Comparison of ENCODE assay signal across 8 cellular contexts in genomic region chr6:138774370-138774769, GRCh38. TPM values are rescaled to one million over a fixed set of nuclear protein-coding genes. Genes with fewer than 3 reads are reported as not detected.
DNase-seq lines count a peak whose midpoint lies in the region; ATAC-seq and TF ChIP-seq lines count a peak whose summit lies in the region.

No MANE protein-coding gene starts in this region.

- no peak for TF ChIP-seq EP300 in neural cell (conservative IDR thresholded peaks at IDR 0.05; ENCODE audit: poor library complexity, severe bottlenecking)

- CTCF ChIA-PET in BJ (lab: Yijun Ruan, JAX): no interaction called here

- ATAC-seq in HG03439 (IDR thresholded peaks at IDR 0.05; ENCODE audit: unreplicated experiment): no peak

- no peak overlapping the region for H3K27ac ChIP-seq in neural cell (ENCODE audit: low read length)

- TF ChIP-seq CTCF in BJ (IDR thresholded peaks at IDR 0.05; ENCODE audit: insufficient read depth, low read depth, low read length) (no peak), endothelial cell (IDR thresholded peaks at IDR 0.05; ENCODE audit: unreplicated experiment) (no peak), neural cell (IDR thresholded peaks at IDR 0.05; ENCODE audit: poor library complexity, severe bottlenecking) (no peak)

- H3K9me3 Mint-ChIP-seq in endothelial cell (ENCODE audit: unreplicated experiment): no peaks in the 10 kb centered on the region

- no peaks in the 10 kb centered on the region for H3K36me3 Mint-ChIP-seq in endothelial cell (ENCODE audit: low read depth, unreplicated experiment)

- peak overlapping the region; percentile 96 for H2AFZ ChIP-seq in neural cell (ENCODE audit: low read depth, low read length)

- H3K27me3 ChIP-seq in BJ (ENCODE audit: control insufficient read depth, insufficient read depth, low read length) (no peaks in the 10 kb centered on the region), NT2/D1 (ENCODE audit: insufficient read depth, insufficient read length) (no peaks in the 10 kb centered on the region), neural cell (ENCODE audit: insufficient read depth, low read depth, low read length) (no peaks in the 10 kb centered on the region)

- H4K20me1 ChIP-seq in neural cell (ENCODE audit: insufficient read depth): no peaks in the 10 kb centered on the region

- H3F3A ChIP-seq in neural cell (ENCODE audit: insufficient read depth, low read length, poor library complexity, severe bottlenecking): no peaks in the 10 kb centered on the region

- H3K4me2 ChIP-seq in neural cell (ENCODE audit: low read length): peak overlapping the region; percentile 98

- POLR2A ChIA-PET in BJ (lab: Charles Lee): interaction anchor here (0.6 kb wide), 1 partner anchor 91 kb away, joined by 5 read pairs; no protein-coding TSS in a partner anchor

- peak overlapping the region; percentile 73 for H3K9ac ChIP-seq in NT2/D1 (ENCODE audit: insufficient read length, low read depth)
- peak overlapping the region; percentile 86 for H3K9ac ChIP-seq in neural cell (ENCODE audit: low read length)

- peaks cover 11% of the 10 kb centered on the region for H3K4me1 Mint-ChIP-seq in endothelial cell (ENCODE audit: unreplicated experiment)

- peaks cover 2% of the 10 kb centered on the region for H3K27me3 Mint-ChIP-seq in endothelial cell (ENCODE audit: unreplicated experiment)

- DNase-seq in BJ (ENCODE audit: low read depth): no peak
- no peak for DNase-seq in NT2/D1 (ENCODE audit: low read depth, low spot score)
- DNase-seq in endothelial cell (ENCODE audit: low spot score): no peak
- DNase-seq in NCI-H2196 (lab: John Stamatoyannopoulos, UW; ENCODE audit: unreplicated experiment): no peak
- DNase-seq in NOMO-1 treated with DMSO at 0.1 percent for 48 hours (lab: John Stamatoyannopoulos, UW; ENCODE audit: unreplicated experiment): no peak
- DNase-seq in effector CD4-positive, alpha-beta T cell: no peak

- H3K9me2 ChIP-seq in neural cell (ENCODE audit: insufficient read depth, low read length): no peaks in the 10 kb centered on the region

- H3K4me1 ChIP-seq in NT2/D1 (ENCODE audit: insufficient read depth, insufficient read length): no peaks in the 10 kb centered on the region

- no peaks in the 10 kb centered on the region for H3K9me3 ChIP-seq in NT2/D1 (ENCODE audit: insufficient read depth, low read length)
- H3K9me3 ChIP-seq in neural cell (ENCODE audit: low read length): no peaks in the 10 kb centered on the region

- peaks cover 10% of the 10 kb centered on the region for H3K79me2 ChIP-seq in neural cell (replicated peaks; ENCODE audit: insufficient read depth, low read length)

- no peak for TF ChIP-seq RAD21 in neural cell (conservative IDR thresholded peaks at IDR 0.05)

- H3K27ac Mint-ChIP-seq in endothelial cell (ENCODE audit: unreplicated experiment): peak overlapping the region; percentile 100

- H3K36me3 ChIP-seq in BJ (ENCODE audit: control insufficient read depth, insufficient read depth, low read length): no peaks in the 10 kb centered on the region; the same call in 1 of the 2 replicates
- no peaks in the 10 kb centered on the region for H3K36me3 ChIP-seq in NT2/D1 (ENCODE audit: insufficient read depth, insufficient read length, low read length)
- no peaks in the 10 kb centered on the region for H3K36me3 ChIP-seq in neural cell (ENCODE audit: insufficient read depth, low read length)

- H3K4me3 Mint-ChIP-seq in endothelial cell (ENCODE audit: unreplicated experiment): peak overlapping the region; percentile 99

- H3K4me3 ChIP-seq in BJ (ENCODE audit: low read depth, low read length): peak overlapping the region; percentile 60
- H3K4me3 ChIP-seq in NT2/D1 (ENCODE audit: insufficient read length, low read depth): peak overlapping the region; percentile 70
- peak overlapping the region; percentile 84 for H3K4me3 ChIP-seq in neural cell (ENCODE audit: low read length)

TF ChIP-seq in neural cell, 6 proteins besides CTCF, POLR2A, EP300 and RAD21:
- TF ChIP-seq MXI1 (conservative IDR thresholded peaks at IDR 0.05; ENCODE audit: poor library complexity, severe bottlenecking): no peak
- no peak for TF ChIP-seq EZH2 (IDR thresholded peaks at IDR 0.05; ENCODE audit: borderline replicate concordance, insufficient read depth, low read length, poor library complexity, severe bottlenecking)
- TF ChIP-seq TAF1 (IDR thresholded peaks at IDR 0.05; ENCODE audit: low read depth): no peak
- TF ChIP-seq POLR2AphosphoS5 (IDR thresholded peaks at IDR 0.05): no peak
- TF ChIP-seq SMC3 (conservative IDR thresholded peaks at IDR 0.05; ENCODE audit: poor library complexity): no peak
- TF ChIP-seq REST (IDR thresholded peaks at IDR 0.05; ENCODE audit: borderline replicate concordance): no peak

RNA-seq across cellular contexts. Expression of gene CCDC28A, which starts 0.8 kb away (rescaled TPM):
- polyA plus RNA-seq in BJ (2011; rRNA removed) (7.3 and 17.3 TPM in 2 replicates), neural cell (10.6 and 11.9 TPM in 2 replicates)
- polyA minus RNA-seq in BJ (2011; rRNA and poly(A)+ RNA removed): 3.6 TPM in 2 replicates
- total RNA-seq in endothelial cell (ENCODE audit: unreplicated experiment): 8.1 TPM
- polyA minus RNA-seq in neural cell: 8.3 and 10.2 TPM in 2 replicates

RNA-seq across cellular contexts. Expression of gene ECT2L, which starts 21.5 kb away (rescaled TPM):
- polyA plus RNA-seq in BJ (2011; rRNA removed) (not detected in 2 replicates), neural cell (not detected in 2 replicates)
- polyA minus RNA-seq in BJ (2011; rRNA and poly(A)+ RNA removed): not detected in 2 replicates
- total RNA-seq in endothelial cell (ENCODE audit: unreplicated experiment): not detected
- 0.23 TPM in 1 of 2 replicates, not detected in the other for polyA minus RNA-seq in neural cell
